Comparison of ENCODE assay signal across 11 cellular contexts in the genomic region with DNA sequence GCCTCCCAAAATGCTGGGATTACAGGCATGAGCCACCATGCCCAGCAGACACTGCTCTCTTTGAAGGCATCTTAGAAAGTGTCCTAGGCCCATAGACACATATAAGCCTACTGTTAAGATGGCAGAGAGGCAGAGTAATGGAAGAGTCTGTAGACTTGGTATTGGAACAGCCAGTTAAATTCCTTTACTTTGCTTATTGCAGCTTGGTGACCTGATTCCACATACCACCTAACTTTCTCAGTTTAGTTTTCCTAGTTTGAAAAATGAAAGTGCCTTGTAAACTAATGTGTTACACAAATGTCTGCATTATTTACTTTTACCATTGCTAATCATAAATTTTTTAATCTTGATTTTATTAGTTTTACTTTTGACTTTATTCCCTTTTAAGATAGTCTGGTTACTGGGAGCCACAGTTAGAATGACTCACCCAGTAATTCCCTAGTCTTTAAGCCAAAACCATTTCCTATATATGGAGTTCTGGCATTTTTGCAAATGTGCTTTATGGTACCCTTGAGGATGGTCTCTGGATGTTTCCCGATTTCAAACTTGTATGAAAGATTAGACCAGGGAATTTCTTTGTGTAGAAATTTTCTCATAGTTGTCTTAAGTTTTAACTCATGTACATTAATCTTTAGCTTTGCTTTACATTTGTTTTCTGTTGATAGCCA. TPM values are rescaled to one million over a fixed set of nuclear protein-coding genes. Genes with fewer than 3 reads are reported as not detected.
DNase-seq lines count a peak whose midpoint lies in the region; ATAC-seq, FAIRE-seq and TF ChIP-seq lines count a peak whose summit lies in the region.
"Had no signal": no experiment of that assay in that cellular context is flagged by ENCODE, and none has a peak within 500 bp of the region (broad histone marks: within the 10 kb centered on the region; RNA-seq: fewer than 3 reads in every experiment).

No MANE protein-coding gene starts in this region.

- peaks cover 2% of the 10 kb centered on the region for H3K4me1 ChIP-seq in endothelial cell of umbilical vein (ENCODE audit: control insufficient read depth, extremely low read depth, insufficient read depth, low read length)
- peaks cover 41 to 98% (median 71%) of the 10 kb centered on the region in 4 donors for H3K4me1 ChIP-seq in stomach

- no peak overlapping the region for H3K9ac ChIP-seq in endothelial cell of umbilical vein (replicated peaks; ENCODE audit: extremely low read depth, insufficient read depth, low read length)

- no peak overlapping the region for H3K4me2 ChIP-seq in endothelial cell of umbilical vein (ENCODE audit: insufficient read depth, low read length)

- FAIRE-seq in endothelial cell of umbilical vein (lab: Jason Lieb, UNC) = peak; percentile 56

- 23 to 52% (median 25%) methylated on average over 1 of the region's 1 CpG for WGBS in stomach, 5 donors

- peaks cover 71% of the 10 kb centered on the region for H3K4me1 Mint-ChIP-seq in T-helper 1 cell treated with Interleukin-12 subunit alpha and Interleukin-12 subunit beta and Interleukin-4 antibody, amounts not matched to agents 30 μg/mL and 1 μg/mL, for 36 hours (ENCODE audit: low read depth)

- no peaks in the 10 kb centered on the region for H3K27me3 Mint-ChIP-seq in T-helper 1 cell treated with Interleukin-12 subunit alpha and Interleukin-12 subunit beta and Interleukin-4 antibody, amounts not matched to agents 30 μg/mL and 1 μg/mL, for 36 hours (ENCODE audit: low read depth)

- TF ChIP-seq CTCF in RWPE1 (conservative IDR thresholded peaks at IDR 0.05; ENCODE audit: low read depth) (no peak), endothelial cell of umbilical vein (IDR thresholded peaks at IDR 0.05; ENCODE audit: extremely low read depth in 1 of 2, insufficient read depth in 1 of 2, low read depth in 1 of 2, low read length in 2 of 2) (no peak), stomach (IDR thresholded peaks at IDR 0.05) (no peak), brain microvascular endothelial cell (IDR thresholded peaks at IDR 0.05; ENCODE audit: low read depth, low read length, missing control alignments) (no peak)

- no peaks in the 10 kb centered on the region for H3K27me3 ChIP-seq in endothelial cell of umbilical vein (ENCODE audit: control insufficient read depth in 2 of 2, insufficient read depth in 2 of 2, low read length in 2 of 2)
- no peaks in the 10 kb centered on the region for H3K27me3 ChIP-seq in stomach
- H3K27me3 ChIP-seq in brain microvascular endothelial cell (replicated peaks) = no peaks in the 10 kb centered on the region

- peak overlapping the region; percentile 84 for H3K4me3 Mint-ChIP-seq in T-helper 1 cell treated with Interleukin-12 subunit alpha and Interleukin-12 subunit beta and Interleukin-4 antibody, amounts not matched to agents 30 μg/mL and 1 μg/mL, for 36 hours

- BruUV-seq in endothelial cell of umbilical vein (replicated peaks; lab: Mats Ljungman, UMichigan) = no TSS peak

- peaks cover 2% of the 10 kb centered on the region for H3K79me2 ChIP-seq in endothelial cell of umbilical vein (ENCODE audit: control insufficient read depth, insufficient read depth, low read length)

- no peaks in the 10 kb centered on the region for H4K20me1 ChIP-seq in endothelial cell of umbilical vein (replicated peaks; ENCODE audit: control insufficient read depth, extremely low read depth, insufficient read depth, low read length)

- H3K27ac ChIP-seq in RWPE1 (peak overlapping the region; percentile 60), endothelial cell of umbilical vein (ENCODE audit: insufficient read depth, low read depth, low read length) (no peak overlapping the region), stomach (peak overlapping the region in 3 of 5 donors; percentile 88 to 99 (median 88)), brain microvascular endothelial cell (no peak overlapping the region)
- H3K27ac ChIP-seq: 22Rv1 had no signal

- H3K4me3 ChIP-seq in endothelial cell of umbilical vein (replicated peaks in 1 of 3; ENCODE audit: insufficient read depth in 1 of 3, low read depth in 1 of 3, low read length in 3 of 3) (no peak overlapping the region), stomach (peak overlapping the region in 1 of 4 donors; percentile 12), brain microvascular endothelial cell (ENCODE audit: low read depth, low read length) (no peak overlapping the region)

- peak overlapping the region; percentile 98 for H3K27ac Mint-ChIP-seq in T-helper 1 cell treated with Interleukin-12 subunit alpha and Interleukin-12 subunit beta and Interleukin-4 antibody, amounts not matched to agents 30 μg/mL and 1 μg/mL, for 36 hours

- DNase-seq in T-helper 1 cell = no peak
- no peak for DNase-seq in RWPE1 (ENCODE audit: low spot score)
- peak; percentile 28 for DNase-seq in endothelial cell of umbilical vein (ENCODE audit: low read depth, low spot score)
- no peak for DNase-seq in stomach
- DNase-seq in brain microvascular endothelial cell = no peak
- DNase-seq in HPDE6-E6E7 (ENCODE audit: extremely low spot score) = no peak
- DNase-seq: activated CD8-positive, alpha-beta memory T cell treated with anti-CD3 and anti-CD28 coated beads for 24 hours; left ventricle myocardium superior had no signal

- POLR2A ChIA-PET in RWPE1 (lab: Yijun Ruan, JAX; ENCODE audit: low non-redundant PET) = no interaction called here
- POLR2A ChIA-PET in endothelial cell of umbilical vein (lab: Charles Lee) = interaction anchor here (0.7 kb wide), 1 partner anchor 152 kb away, joined by 4 read pairs; no protein-coding TSS in a partner anchor

- TF ChIP-seq EP300 in stomach (IDR thresholded peaks at IDR 0.05) = no peak

- TF ChIP-seq POLR2A in endothelial cell of umbilical vein (IDR thresholded peaks at IDR 0.05; ENCODE audit: low read depth, low read length) (no peak), stomach (IDR thresholded peaks at IDR 0.05) (no peak)

- intact Hi-C loops in endothelial cell of umbilical vein (cut with micrococcal nuclease) (no loop called here), stomach (cut with DNase I; ENCODE audit: low total_unique reads) (no loop called here)

- H3K36me3 ChIP-seq in endothelial cell of umbilical vein (ENCODE audit: control insufficient read depth in 2 of 2, extremely low read depth in 1 of 2, insufficient read depth in 2 of 2, low read length in 2 of 2) (no peaks in the 10 kb centered on the region), stomach (peaks cover 0 to 6% (median 2%) of the 10 kb centered on the region in 4 donors), brain microvascular endothelial cell (replicated peaks) (no peaks in the 10 kb centered on the region)

- CTCF ChIA-PET in RWPE1 (lab: Yijun Ruan, JAX) (interaction anchor here (0.7 kb wide), 1 partner anchor 242 kb away, joined by 3 read pairs; no protein-coding TSS in a partner anchor), endothelial cell of umbilical vein (lab: Charles Lee) (interaction anchor here (0.6 to 1.6 kb wide), 3 partner anchors 25 to 75 kb away, joined by 3 to 5 read pairs (median 3); no protein-coding TSS in a partner anchor)

- H3K36me3 Mint-ChIP-seq in T-helper 1 cell treated with Interleukin-12 subunit alpha and Interleukin-12 subunit beta and Interleukin-4 antibody, amounts not matched to agents 30 μg/mL and 1 μg/mL, for 36 hours (ENCODE audit: low read depth) = peaks cover 46% of the 10 kb centered on the region

- no peaks in the 10 kb centered on the region for H3K9me1 ChIP-seq in endothelial cell of umbilical vein (replicated peaks; ENCODE audit: control insufficient read depth, extremely low read depth, insufficient read depth, low read length)

- H2AFZ ChIP-seq in endothelial cell of umbilical vein (ENCODE audit: low read depth, low read length) = no peak overlapping the region

- in situ Hi-C loops in brain microvascular endothelial cell (cut with HindIII; ENCODE audit: low pct_ligation_motif_present, low sequenced_read_pairs) = no loop called here

- no peaks in the 10 kb centered on the region for H3K9me3 ChIP-seq in endothelial cell of umbilical vein (replicated peaks; ENCODE audit: control insufficient read depth, insufficient read depth, low read length)
- no peaks in the 10 kb centered on the region for H3K9me3 ChIP-seq in stomach

- dilution Hi-C loops in endothelial cell of umbilical vein (cut with MboI; ENCODE audit: extremely low pct_ligation_motif_present, low sequenced_read_pairs) = no loop called here

- no peak for ATAC-seq in GM18867 (IDR thresholded peaks at IDR 0.05; ENCODE audit: unreplicated experiment)
- ATAC-seq: left ventricle myocardium superior had no signal

- H3K9me3 Mint-ChIP-seq in T-helper 1 cell treated with Interleukin-12 subunit alpha and Interleukin-12 subunit beta and Interleukin-4 antibody, amounts not matched to agents 30 μg/mL and 1 μg/mL, for 36 hours = no peaks in the 10 kb centered on the region

TF ChIP-seq in endothelial cell of umbilical vein, 7 proteins besides CTCF, POLR2A, EP300 and RAD21:
- TF ChIP-seq FOS (IDR thresholded peaks at IDR 0.05; ENCODE audit: borderline replicate concordance, insufficient read depth, low read length) = peak; percentile 17
- TF ChIP-seq, protein P1, sequence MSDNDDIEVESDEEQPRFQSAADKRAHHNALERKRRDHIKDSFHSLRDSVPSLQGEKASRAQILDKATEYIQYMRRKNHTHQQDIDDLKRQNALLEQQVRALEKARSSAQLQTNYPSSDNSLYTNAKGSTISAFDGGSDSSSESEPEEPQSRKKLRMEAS (IDR thresholded peaks at IDR 0.05; ENCODE audit: insufficient read depth, insufficient read length) = no peak

RNA-seq across cellular contexts. Expression of gene SMAP2, which starts 6.4 kb away (rescaled TPM):
- total RNA-seq in endothelial cell of umbilical vein (11.1 and 12.0 TPM in 2 replicates), stomach (10 to 100 TPM; 21.6 to 58.0 (median 35.9) TPM)
- polyA plus RNA-seq in endothelial cell of umbilical vein (7.4 and 8.0 TPM in 2 replicates), stomach (10 to 100 TPM; 22.4 to 50.4 (median 27.8) TPM)
- 6.1 and 7.5 TPM in 2 replicates for polyA plus RNA-seq in endothelial cell of umbilical vein (2011; cell fraction: cytosol; rRNA removed)
- 4.7 and 8.8 TPM in 2 replicates for polyA plus RNA-seq in endothelial cell of umbilical vein (2011; cell fraction: nucleus; rRNA removed)
- polyA plus RNA-seq in endothelial cell of umbilical vein (2012) = 10.0 and 11.8 TPM in 2 replicates
- 10.0 and 14.3 TPM in 2 replicates for polyA minus RNA-seq in endothelial cell of umbilical vein
- polyA minus RNA-seq in endothelial cell of umbilical vein (2011; cell fraction: cytosol; rRNA and poly(A)+ RNA removed) = 5.3 TPM
- polyA minus RNA-seq in endothelial cell of umbilical vein (2011; cell fraction: nucleus; rRNA and poly(A)+ RNA removed) = 2.3 and 3.5 TPM in 2 replicates

Comparison
In these comparisons a context has a peak if more than half of its experiments do, and no peak if none do; other contexts are left out.
1. H3K27ac ChIP-seq: peak in RWPE1 (single experiment) and stomach (3 of 5); none in endothelial cell of umbilical vein (single experiment) and brain microvascular endothelial cell (single experiment).